Comparison of ENCODE assay signal across 16 cellular contexts in genomic region chr15:68075764-68076385, GRCh38. TPM values are rescaled to one million over a fixed set of nuclear protein-coding genes. Genes with fewer than 3 reads are reported as not detected.
A peak's percentile ranks its signal among the peaks of the same experiment; 100 is the strongest.
DNase-seq lines count a peak whose midpoint lies in the region; ATAC-seq and TF ChIP-seq lines count a peak whose summit lies in the region.
"Had no signal": no experiment of that assay in that cellular context is flagged by ENCODE, and none has a peak within 500 bp of the region (broad histone marks: within the 10 kb centered on the region; RNA-seq: fewer than 3 reads in every experiment).

No MANE protein-coding gene starts in this region.

- no CpG with 5 or more reads among the region's 18 CpGs for WGBS in trophoblast cell (ENCODE audit: extremely low coverage, insufficient coverage, insufficient read length)

- no peak overlapping the region for H4K8ac ChIP-seq in trophoblast cell (ENCODE audit: low read depth, low read length)

- no peak overlapping the region for H3K4me3 ChIP-seq in trophoblast cell (ENCODE audit: low read depth, low read length)
- H3K4me3 ChIP-seq: GM12878, GM23338 had no signal

- peaks cover 38 to 67% of the 10 kb centered on the region in 2 donors for H3K4me1 Mint-ChIP-seq in effector memory CD8-positive, alpha-beta T cell (ENCODE audit: low read depth in 2 of 2)

- H2BK5ac ChIP-seq in trophoblast cell (ENCODE audit: low read depth, low read length, poor library complexity) = no peak overlapping the region

- H3K9me3 ChIP-seq in trophoblast cell (ENCODE audit: insufficient read depth, low read depth, low read length) = no peaks in the 10 kb centered on the region

- peaks cover 3% of the 10 kb centered on the region for H3K79me2 ChIP-seq in trophoblast cell (ENCODE audit: control insufficient read depth, insufficient read depth, low read length, poor library complexity)

- no peak overlapping the region for H3K27ac Mint-ChIP-seq in effector memory CD8-positive, alpha-beta T cell
- H3K27ac Mint-ChIP-seq: GM23338, H9 had no signal

- H2AFZ ChIP-seq in trophoblast cell (ENCODE audit: insufficient read depth, low read length, poor library complexity) = no peak overlapping the region
- H2AFZ ChIP-seq: GM23338 had no signal

- H3K27me3 Mint-ChIP-seq in effector memory CD8-positive, alpha-beta T cell = no peaks in the 10 kb centered on the region
- H3K27me3 Mint-ChIP-seq: CD4-positive, alpha-beta memory T cell had no signal

- H3K9ac ChIP-seq in trophoblast cell (ENCODE audit: low read length) = no peak overlapping the region

- POLR2A ChIA-PET in HEK293T (lab: Yijun Ruan, JAX) = no interaction called here

- no peak overlapping the region for H3K27ac ChIP-seq in trophoblast cell (ENCODE audit: low read depth, low read length)

- H3K23ac ChIP-seq in trophoblast cell (ENCODE audit: low read length) = no peak overlapping the region

- H4K12ac ChIP-seq in trophoblast cell (ENCODE audit: low read depth, low read length) = no peak overlapping the region

- no peak overlapping the region for H3K14ac ChIP-seq in trophoblast cell (ENCODE audit: low read length)

- H3K4me2 ChIP-seq in trophoblast cell (ENCODE audit: low read length) = no peak overlapping the region
- H3K4me2 ChIP-seq: GM23338 had no signal

- peaks cover 22% of the 10 kb centered on the region for H3K36me3 Mint-ChIP-seq in effector memory CD8-positive, alpha-beta T cell (ENCODE audit: insufficient read depth)

- no peak for DNase-seq in HEK293T (ENCODE audit: extremely low spot score)
- DNase-seq in left kidney (ENCODE audit: low read depth, low spot score) = peak; percentile 12
- no peak for DNase-seq in trophoblast cell
- no peak for DNase-seq in NCI-H1694 treated with DMSO at 0.1 percent for 48 hours (lab: John Stamatoyannopoulos, UW)
- DNase-seq in T-helper 1 cell = no peak
- no peak for DNase-seq in effector memory CD8-positive, alpha-beta T cell
- DNase-seq: C1 segment of cervical spinal cord; Calu3; CD4-positive, alpha-beta memory T cell; COR-L47; DMS153; DND-41; H9 had no signal

- peak overlapping the region; percentile 89 for H3K4ac ChIP-seq in trophoblast cell (ENCODE audit: low read depth, low read length)

- H3K9me3 Mint-ChIP-seq in effector memory CD8-positive, alpha-beta T cell = no peaks in the 10 kb centered on the region
- H3K9me3 Mint-ChIP-seq: CD4-positive, alpha-beta memory T cell; GM23338; H9 had no signal

- no peak overlapping the region for H3K18ac ChIP-seq in trophoblast cell (ENCODE audit: low read length)

- H2BK120ac ChIP-seq in trophoblast cell (ENCODE audit: insufficient read depth, low read length, poor library complexity) = no peak overlapping the region

- CTCF ChIA-PET in HEK293T (lab: Yijun Ruan, JAX) = interaction anchor here (0.6 kb wide), 1 partner anchor 8 kb away, joined by 4 read pairs; no protein-coding TSS in a partner anchor

- no peaks in the 10 kb centered on the region for H3K36me3 ChIP-seq in trophoblast cell (ENCODE audit: control insufficient read depth in 1 of 2, insufficient read depth in 2 of 2, low read length in 2 of 2)

- no peak overlapping the region for H4K91ac ChIP-seq in trophoblast cell (ENCODE audit: low read depth, low read length)

- no peak for ATAC-seq in effector memory CD8-positive, alpha-beta T cell (replicated peaks)
- ATAC-seq: GM12878, GM23338, HCT116 had no signal

- H3K4me3 Mint-ChIP-seq in effector memory CD8-positive, alpha-beta T cell = peak overlapping the region in 1 of 2 donors; percentile 36
- H3K4me3 Mint-ChIP-seq: GM23338, H9 had no signal

- H2AK5ac ChIP-seq in trophoblast cell (ENCODE audit: low read length) = no peak overlapping the region

- no peaks in the 10 kb centered on the region for H3K27me3 ChIP-seq in trophoblast cell (ENCODE audit: insufficient read depth, low read length)

- no peaks in the 10 kb centered on the region for H3K79me1 ChIP-seq in trophoblast cell (ENCODE audit: low read length)

- no peak overlapping the region for H2BK12ac ChIP-seq in trophoblast cell (ENCODE audit: low read length)

- H3K4me1 ChIP-seq in trophoblast cell (ENCODE audit: control insufficient read depth in 1 of 2, insufficient read depth in 2 of 2, low read length in 2 of 2) = no peaks in the 10 kb centered on the region

TF ChIP-seq in HEK293T, 16 proteins besides CTCF, POLR2A, EP300 and RAD21:
- TF ChIP-seq ELF4 (IDR thresholded peaks at IDR 0.05) (no peak), ZNF384 (IDR thresholded peaks at IDR 0.05) (peak; percentile 88), LEF1 (IDR thresholded peaks at IDR 0.05; ENCODE audit: borderline replicate concordance) (no peak)

RNA-seq across cellular contexts. Expression of gene PIAS1, which starts 21.8 kb away (rescaled TPM):
- polyA plus RNA-seq in trophoblast cell (2013) = 50.5 and 52.4 TPM in 2 replicates
